ENCODE assay signal across 8 cellular contexts in the genomic region with DNA sequence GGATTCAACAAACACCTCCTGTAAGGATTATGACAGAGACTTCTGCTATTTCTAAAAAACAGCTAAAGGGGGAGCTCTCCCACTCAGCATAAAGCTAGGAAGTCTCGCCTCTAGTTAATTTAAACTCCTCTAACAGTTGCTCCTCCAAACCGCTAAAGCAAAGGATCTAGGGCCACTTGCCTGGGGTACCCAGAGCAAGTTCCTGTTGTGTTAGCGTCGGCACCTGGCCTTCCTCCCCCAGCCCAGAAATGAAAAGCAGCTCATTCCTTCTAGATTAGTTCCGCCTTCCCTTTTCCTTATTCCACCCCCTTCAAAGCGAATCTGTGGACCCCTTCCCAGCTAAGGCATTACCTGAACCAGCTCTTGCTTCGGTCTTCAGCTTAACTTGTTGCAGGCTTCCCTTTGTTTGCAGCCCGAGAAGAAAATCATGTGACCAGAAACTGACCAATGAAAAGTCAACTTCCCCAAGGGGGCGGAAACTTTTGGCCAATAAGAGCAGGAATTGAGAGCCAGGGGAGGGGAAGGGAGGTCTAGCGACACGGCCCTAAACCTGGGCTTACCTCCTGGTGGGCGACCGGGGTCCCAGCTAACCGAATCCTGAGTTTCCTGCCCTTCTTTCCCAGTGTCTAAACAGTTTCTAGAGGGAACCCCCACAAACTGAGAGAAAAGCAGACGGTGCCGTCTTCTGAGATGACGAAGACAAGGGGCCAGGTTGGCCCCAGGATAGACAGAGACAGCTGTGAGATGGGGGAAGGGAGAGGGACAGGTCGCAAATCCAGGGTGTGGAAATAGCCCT. TPM values are rescaled to one million over a fixed set of nuclear protein-coding genes. Genes with fewer than 3 reads are reported as not detected.
DNase-seq lines count a peak whose midpoint lies in the region; ATAC-seq, FAIRE-seq and TF ChIP-seq lines count a peak whose summit lies in the region.

A gene with protein sequence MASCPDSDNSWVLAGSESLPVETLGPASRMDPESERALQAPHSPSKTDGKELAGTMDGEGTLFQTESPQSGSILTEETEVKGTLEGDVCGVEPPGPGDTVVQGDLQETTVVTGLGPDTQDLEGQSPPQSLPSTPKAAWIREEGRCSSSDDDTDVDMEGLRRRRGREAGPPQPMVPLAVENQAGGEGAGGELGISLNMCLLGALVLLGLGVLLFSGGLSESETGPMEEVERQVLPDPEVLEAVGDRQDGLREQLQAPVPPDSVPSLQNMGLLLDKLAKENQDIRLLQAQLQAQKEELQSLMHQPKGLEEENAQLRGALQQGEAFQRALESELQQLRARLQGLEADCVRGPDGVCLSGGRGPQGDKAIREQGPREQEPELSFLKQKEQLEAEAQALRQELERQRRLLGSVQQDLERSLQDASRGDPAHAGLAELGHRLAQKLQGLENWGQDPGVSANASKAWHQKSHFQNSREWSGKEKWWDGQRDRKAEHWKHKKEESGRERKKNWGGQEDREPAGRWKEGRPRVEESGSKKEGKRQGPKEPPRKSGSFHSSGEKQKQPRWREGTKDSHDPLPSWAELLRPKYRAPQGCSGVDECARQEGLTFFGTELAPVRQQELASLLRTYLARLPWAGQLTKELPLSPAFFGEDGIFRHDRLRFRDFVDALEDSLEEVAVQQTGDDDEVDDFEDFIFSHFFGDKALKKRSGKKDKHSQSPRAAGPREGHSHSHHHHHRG (minus strand): TSS at position 382 of the 796 bp plus-strand sequence. CDS start 2,378 bp downstream, outside the sequence.

- H3K27me3 Mint-ChIP-seq in CD4-positive, alpha-beta T cell = no peaks in the 10 kb centered on the region
- no peaks in the 10 kb centered on the region for H3K27me3 Mint-ChIP-seq in activated CD8-positive, alpha-beta memory T cell treated with anti-CD3 and anti-CD28 coated beads, Interleukin-2, amount 10 ng/mL, durations not matched to agents 7 days and 5 days

- peak within 1 kb of the TSS; percentile 48; the same call in 1 of the 2 replicates for H2BK5ac ChIP-seq in H1 (ENCODE audit: low read depth, low read length)

- H3K4me1 ChIP-seq in NT2/D1 (ENCODE audit: insufficient read depth, insufficient read length) (peaks cover 12% of the 10 kb centered on the region), H1 (replicated peaks in 1 of 4; ENCODE audit: control insufficient read depth in 3 of 4, insufficient read depth in 4 of 4, low read length in 3 of 4) (peaks cover 4 to 28% (median 9%) of the 10 kb centered on the region in 4 experiments)

- no peak within 1 kb of the TSS for H2BK20ac ChIP-seq in H1 (ENCODE audit: low read length)

- H3K27ac ChIP-seq in CD4-positive, alpha-beta T cell (ENCODE audit: low read depth, low read length) = peak within 1 kb of the TSS; percentile 100
- H3K27ac ChIP-seq in H1 (ENCODE audit: low read depth, low read length) = peak within 1 kb of the TSS; percentile 95

- H3K4me3 Mint-ChIP-seq in CD4-positive, alpha-beta T cell = peak within 1 kb of the TSS; percentile 95
- peak within 1 kb of the TSS; percentile 95 for H3K4me3 Mint-ChIP-seq in activated CD8-positive, alpha-beta memory T cell treated with anti-CD3 and anti-CD28 coated beads, Interleukin-2, amount 10 ng/mL, durations not matched to agents 7 days and 5 days

- H3K4me3 ChIP-seq in NT2/D1 (ENCODE audit: insufficient read length, low read depth) (peak within 1 kb of the TSS; percentile 65), H1 (ENCODE audit: extremely low read depth in 1 of 4, insufficient read depth in 2 of 4, low read depth in 3 of 4, low read length in 4 of 4) (peak within 1 kb of the TSS; percentile 60 to 77 (median 66); a peak in 7 of 8 replicates)

- peak within 1 kb of the TSS; percentile 69; the same call in 1 of the 2 replicates for H2BK12ac ChIP-seq in H1 (ENCODE audit: low read depth, low read length)

- no peak within 1 kb of the TSS for H4K91ac ChIP-seq in H1 (replicated peaks; ENCODE audit: insufficient read length, low read length)

- H3K9me3 ChIP-seq in CD4-positive, alpha-beta T cell (ENCODE audit: control insufficient read depth, low read length) = no peaks in the 10 kb centered on the region
- no peaks in the 10 kb centered on the region; the same call in 1 of the 2 replicates for H3K9me3 ChIP-seq in NT2/D1 (ENCODE audit: insufficient read depth, low read length)
- no peaks in the 10 kb centered on the region for H3K9me3 ChIP-seq in H1 (ENCODE audit: insufficient read depth in 2 of 2, low read depth in 1 of 2, low read length in 1 of 2)

- no peaks in the 10 kb centered on the region for H3K9me3 Mint-ChIP-seq in CD4-positive, alpha-beta T cell
- H3K9me3 Mint-ChIP-seq in activated CD8-positive, alpha-beta memory T cell treated with anti-CD3 and anti-CD28 coated beads, Interleukin-2, amount 10 ng/mL, durations not matched to agents 7 days and 5 days (ENCODE audit: low read depth) = no peaks in the 10 kb centered on the region

- DNase-seq in CD4-positive, alpha-beta T cell = peak; percentile 64 to 83 (median 71)
- DNase-seq in HuH-7 (ENCODE audit: low spot score) (peak; percentile 100), NT2/D1 (ENCODE audit: low read depth, low spot score) (peak; percentile 98), H1 (ENCODE audit: low read depth in 1 of 2, low spot score in 2 of 2) (peak in 1 of 2 experiments; percentile 90), medulla oblongata (ENCODE audit: extremely low spot score) (peak; percentile 99)
- peak; percentile 92 for DNase-seq in activated CD8-positive, alpha-beta memory T cell treated with anti-CD3 and anti-CD28 coated beads, Interleukin-2, amount 10 ng/mL, durations not matched to agents 7 days and 5 days
- peak; percentile 53 to 66 (median 55) for DNase-seq in stimulated activated CD4-positive, alpha-beta T cell treated with anti-CD3 and anti-CD28 coated beads, TNF-alpha, amount 100 ng/mL, for 48 hours (ENCODE audit: low read depth in 3 of 3)

- peak within 1 kb of the TSS; percentile 92 for H2AFZ ChIP-seq in H1 (ENCODE audit: low read length)

- no peak; a peak in 1 of 4 replicates for TF ChIP-seq RAD21 in H1 (IDR thresholded peaks at IDR 0.05 in 1 of 2, conservative IDR thresholded peaks at IDR 0.05 in 1 of 2; ENCODE audit: low read depth in 2 of 2, low read length in 2 of 2)

- CTCF ChIA-PET in CD4-positive, alpha-beta T cell (lab: Charles Lee) = interaction anchor here (1.0 to 5.3 kb wide), 12 partner anchors 9 to 217 kb away, joined by 3 to 62 read pairs (median 6); a partner anchor contains a TSS
- CTCF ChIA-PET in activated CD8-positive, alpha-beta memory T cell treated with anti-CD3 and anti-CD28 coated beads, Interleukin-2, amount 10 ng/mL, durations not matched to agents 7 days and 5 days (lab: Charles Lee) = interaction anchor here (0.7 to 5.6 kb wide), 20 partner anchors 8 to 347 kb away, joined by 3 to 46 read pairs (median 4); a partner anchor contains a TSS
- CTCF ChIA-PET in H1 (lab: Charles Lee; ENCODE audit: partially characterized antibody) = interaction anchor here (0.5 to 9.8 kb wide), 21 partner anchors 8 to 439 kb away, joined by 3 to 132 read pairs (median 5); a partner anchor contains a TSS

- H3K36me3 Mint-ChIP-seq in CD4-positive, alpha-beta T cell (ENCODE audit: low read depth) = peaks cover 56% of the 10 kb centered on the region
- H3K36me3 Mint-ChIP-seq in activated CD8-positive, alpha-beta memory T cell treated with anti-CD3 and anti-CD28 coated beads, Interleukin-2, amount 10 ng/mL, durations not matched to agents 7 days and 5 days = peaks cover 14% of the 10 kb centered on the region

- no peaks in the 10 kb centered on the region for H3K27me3 ChIP-seq in CD4-positive, alpha-beta T cell (ENCODE audit: control insufficient read depth, insufficient read depth, low read length)
- no peaks in the 10 kb centered on the region for H3K27me3 ChIP-seq in NT2/D1 (ENCODE audit: insufficient read depth, insufficient read length)
- no peaks in the 10 kb centered on the region; a peak in 2 of 7 replicates for H3K27me3 ChIP-seq in H1 (replicated peaks in 1 of 4; ENCODE audit: control insufficient read depth in 3 of 4, extremely low read depth in 1 of 4, insufficient read depth in 3 of 4, low read length in 3 of 4)

- H3K9ac ChIP-seq in NT2/D1 (ENCODE audit: insufficient read length, low read depth) (peak within 1 kb of the TSS; percentile 76), H1 (replicated peaks in 1 of 4; ENCODE audit: extremely low read depth in 1 of 4, low read depth in 3 of 4, low read length in 3 of 4) (peak within 1 kb of the TSS; percentile 58 to 87 (median 82))

- H3K23ac ChIP-seq in H1 (ENCODE audit: insufficient read length) = no peak within 1 kb of the TSS

- POLR2A ChIA-PET in CD4-positive, alpha-beta T cell (lab: Charles Lee) = interaction anchor here (0.7 to 6.6 kb wide), 26 partner anchors 8 to 1322 kb away, joined by 3 to 72 read pairs (median 5); a partner anchor contains a TSS
- POLR2A ChIA-PET in H1 (lab: Charles Lee; ENCODE audit: partially characterized antibody) = interaction anchor here (0.7 to 18.6 kb wide), 15 partner anchors 8 to 240 kb away, joined by 3 to 662 read pairs (median 4); a partner anchor contains a TSS

- peaks cover 10% of the 10 kb centered on the region for H3K79me1 ChIP-seq in H1 (ENCODE audit: low read depth, low read length)

- peaks cover 1 to 10% of the 10 kb centered on the region in 2 experiments for H4K20me1 ChIP-seq in H1 (replicated peaks in 1 of 2; ENCODE audit: control insufficient read depth in 1 of 2, insufficient read depth in 2 of 2, low read length in 2 of 2)

- H2BK15ac ChIP-seq in H1 (ENCODE audit: low read length) = no peak within 1 kb of the TSS

- no peak within 1 kb of the TSS for H4K5ac ChIP-seq in H1 (ENCODE audit: insufficient read length, low read depth, low read length)

- H3K14ac ChIP-seq in H1 (ENCODE audit: insufficient read length) = no peak within 1 kb of the TSS

- FAIRE-seq in H1 (lab: Jason Lieb, UNC) = peak; percentile 96

- TF ChIP-seq CTCF in CD4-positive, alpha-beta T cell (IDR thresholded peaks at IDR 0.05) = peak; percentile 40
- peak in 1 of 3 experiments; percentile 10; a peak in 1 of 4 replicates for TF ChIP-seq CTCF in H1 (IDR thresholded peaks at IDR 0.05; ENCODE audit: control extremely low read depth in 1 of 3, insufficient read depth in 1 of 3, low read depth in 1 of 3, low read length in 3 of 3)

- TF ChIP-seq POLR2A in H1 (IDR thresholded peaks at IDR 0.05; ENCODE audit: control extremely low read depth in 1 of 2, low read depth in 2 of 2, low read length in 2 of 2) = no peak; a peak in 1 of 3 replicates

- H3K4ac ChIP-seq in H1 (replicated peaks; ENCODE audit: insufficient read length, low read depth, low read length) = no peak within 1 kb of the TSS

- peak within 1 kb of the TSS; percentile 90; the same call in 1 of the 2 replicates for H4K8ac ChIP-seq in H1 (ENCODE audit: extremely low read depth, insufficient read depth, low read length)

- no peak within 1 kb of the TSS for H2BK120ac ChIP-seq in H1 (replicated peaks; ENCODE audit: low read depth, low read length)

- H3K4me2 ChIP-seq in H1 (ENCODE audit: insufficient read depth in 1 of 2, low read depth in 2 of 2, low read length in 2 of 2) = peak within 1 kb of the TSS; percentile 92 to 93

- H3K79me2 ChIP-seq in H1 (ENCODE audit: control insufficient read depth in 1 of 2, insufficient read depth in 2 of 2, low read length in 2 of 2) = peaks cover 0 to 15% of the 10 kb centered on the region in 2 experiments

- H2AK5ac ChIP-seq in H1 (ENCODE audit: low read depth, low read length) = no peak within 1 kb of the TSS; the same call in 1 of the 2 replicates

- intact Hi-C loops in CD4-positive, alpha-beta T cell (cut with DNase I, micrococcal nuclease) = loop anchor here (1.0 to 10.0 kb wide), 7 partner anchors 17 to 129 kb away; a partner anchor contains a TSS

- peaks cover 57% of the 10 kb centered on the region for H3K4me1 Mint-ChIP-seq in CD4-positive, alpha-beta T cell (ENCODE audit: low read depth)
- peaks cover 78% of the 10 kb centered on the region for H3K4me1 Mint-ChIP-seq in activated CD8-positive, alpha-beta memory T cell treated with anti-CD3 and anti-CD28 coated beads, Interleukin-2, amount 10 ng/mL, durations not matched to agents 7 days and 5 days

- H3K36me3 ChIP-seq in NT2/D1 (ENCODE audit: insufficient read depth, insufficient read length, low read length) (peaks cover 35% of the 10 kb centered on the region), H1 (ENCODE audit: control insufficient read depth in 2 of 4, insufficient read depth in 4 of 4, low read length in 3 of 4) (peaks cover 3 to 6% (median 5%) of the 10 kb centered on the region in 4 experiments; a peak in 5 of 8 replicates)

- H3K18ac ChIP-seq in H1 (ENCODE audit: extremely low read depth, low read length) = peak within 1 kb of the TSS; percentile 62; the same call in 1 of the 2 replicates

- ATAC-seq in CD4-positive, alpha-beta T cell (ENCODE audit: poor library complexity) = peak; percentile 40
- peak; percentile 58 for ATAC-seq in GM21360 (IDR thresholded peaks at IDR 0.05; ENCODE audit: unreplicated experiment)
- ATAC-seq in activated CD8-positive, alpha-beta memory T cell treated with anti-CD3 and anti-CD28 coated beads, Interleukin-2, amount 10 ng/mL, durations not matched to agents 7 days and 5 days = peak; percentile 62

- peak within 1 kb of the TSS; percentile 96 for H3K27ac Mint-ChIP-seq in CD4-positive, alpha-beta T cell
- peak within 1 kb of the TSS; percentile 98 for H3K27ac Mint-ChIP-seq in activated CD8-positive, alpha-beta memory T cell treated with anti-CD3 and anti-CD28 coated beads, Interleukin-2, amount 10 ng/mL, durations not matched to agents 7 days and 5 days

- WGBS in H1 (ENCODE audit: extremely low coverage in 1 of 2, insufficient coverage in 1 of 2, insufficient read length in 1 of 2, insufficient replicate concordance in 2 of 2, low coverage in 1 of 2, low lambda C conversion rate in 2 of 2, missing lambda C conversion rate in 1 of 2), 2 experiments = 1% methylated on average over 16 of the region's 18 CpGs; no CpG with 5 or more reads in 1 of the 2 experiments

- no peak for TF ChIP-seq EP300 in H1 (IDR thresholded peaks at IDR 0.05; ENCODE audit: borderline replicate concordance in 1 of 2, low read depth in 2 of 2, low read length in 2 of 2)

- H3K23me2 ChIP-seq in H1 (ENCODE audit: low read depth, low read length) = peaks cover 5% of the 10 kb centered on the region

- H3K56ac ChIP-seq in H1 (replicated peaks; ENCODE audit: insufficient read length, low read depth, low read length) = peak within 1 kb of the TSS; percentile 14

RNA-seq across cellular contexts. Expression of the gene that starts here (rescaled TPM):
- 100 to 1,000 TPM; 434 to 440 TPM for total RNA-seq in CD4-positive, alpha-beta T cell
- total RNA-seq in activated CD8-positive, alpha-beta memory T cell treated with anti-CD3 and anti-CD28 coated beads, Interleukin-2, amount 10 ng/mL, durations not matched to agents 7 days and 5 days = 10 to 100 TPM; 52.6 to 61.5 TPM
- 17.9 and 19.8 TPM in 2 replicates for total RNA-seq in H1 (2021; fragmentation: NEBNext Ultra II Directional; extraction: Animal tissue kit (Norgen Biotek cat#: 25700))
- polyA plus RNA-seq in H1 (2011; rRNA removed) = 12.0 and 14.3 TPM in 2 replicates
- polyA plus RNA-seq in H1 (2011; cell fraction: cytosol; rRNA removed) = 22.3 TPM
- 31.4 TPM for polyA plus RNA-seq in H1 (2011; cell fraction: nucleus; rRNA removed)
- polyA plus RNA-seq in H1 (2012, experiment 1 of 2) = 23.2 to 27.8 TPM (median 26.0 TPM) in 4 replicates
- 15.7 TPM for polyA plus RNA-seq in H1 (2012, experiment 2 of 2)
- 23.5 TPM for polyA plus RNA-seq in H1 (2013, experiment 1 of 2)
- polyA plus RNA-seq in H1 (2013, experiment 2 of 2) = 23.6 TPM
- 13.3 and 14.2 TPM in 2 replicates for polyA minus RNA-seq in H1 (2011; rRNA and poly(A)+ RNA removed)
- 12.4 TPM for polyA minus RNA-seq in H1 (2011; cell fraction: cytosol; rRNA and poly(A)+ RNA removed)
- 13.7 TPM for polyA minus RNA-seq in H1 (2011; cell fraction: nucleus; rRNA and poly(A)+ RNA removed)

Comparison
In these comparisons a context has a peak if more than half of its experiments do, and no peak if none do; other contexts are left out.
1. RNA of the gene that starts here (total RNA-seq): 434 to 440 TPM in CD4-positive, alpha-beta T cell; 52.6 to 61.5 TPM in activated CD8-positive, alpha-beta memory T cell treated with anti-CD3 and anti-CD28 coated beads, Interleukin-2, amount 10 ng/mL, durations not matched to agents 7 days and 5 days and 17.9 to 19.8 TPM in H1; every median in the first group is over 4 times any median in the second.
2. Peak in every context shown above with its lines, with median percentiles within 50 percentile points of each other: ATAC-seq.